In genomic region chr17:61766520-61766919, GRCh38 we compare ENCODE assay signal across 23 cellular contexts.
DNase-seq lines count a peak whose midpoint lies in the region; ATAC-seq, FAIRE-seq and TF ChIP-seq lines count a peak whose summit lies in the region.
"Had no signal": no experiment of that assay in that cellular context is flagged by ENCODE, and none has a peak within 500 bp of the region (broad histone marks: within the 10 kb centered on the region; RNA-seq: fewer than 3 reads in every experiment).

No MANE protein-coding gene starts in this region.

- no peaks in the 10 kb centered on the region for H3K79me2 ChIP-seq in ACC112 (ENCODE audit: control insufficient read depth, insufficient read depth, low read length, unreplicated experiment)

- 0 out of 2 replicates have a peak overlapping the region, but pooled peaks have one; percentile 7 for H3K27ac ChIP-seq in ACC112 (ENCODE audit: low read depth, low read length)
- H3K27ac ChIP-seq: dorsolateral prefrontal cortex, VCaP had no signal

- ATAC-seq in GM21576 (IDR thresholded peaks at IDR 0.05; ENCODE audit: unreplicated experiment), result no peak
- ATAC-seq: stimulated activated naive CD8-positive, alpha-beta T cell treated with anti-CD3 and anti-CD28 coated beads, Interleukin-15, Interleukin-2, amounts not matched to agents 100 U/mL and 50 U/mL, for 24 hours had no signal

- H3K27me3 ChIP-seq in ACC112 (ENCODE audit: insufficient read depth, low read length), result no peaks in the 10 kb centered on the region
- H3K27me3 ChIP-seq in bronchial epithelial cell (ENCODE audit: control insufficient read depth, insufficient read depth, low read length), result no peaks in the 10 kb centered on the region
- H3K27me3 ChIP-seq: BE2C, dorsolateral prefrontal cortex, MG63 had no signal

- DNase-seq in HS-5 (ENCODE audit: low read depth) (peak; percentile 19), bronchial epithelial cell (ENCODE audit: low read depth) (peak; percentile 82), hepatic stellate cell (ENCODE audit: low spot score) (peak; percentile 1), medulla oblongata (ENCODE audit: extremely low spot score) (no peak), NCI-H510A treated with DMSO at 0.1 percent for 48 hours (lab: John Stamatoyannopoulos, UW) (no peak), NCI-H1694 treated with DMSO at 0.1 percent for 48 hours (lab: John Stamatoyannopoulos, UW) (no peak)
- DNase-seq: activated CD4-positive, alpha-beta T cell treated with anti-CD3 and anti-CD28 coated beads for 48 hours; activated gamma-delta T cell; activated naive CD8-positive, alpha-beta T cell treated with anti-CD3 and anti-CD28 coated beads, Interleukin-2, amount 10 ng/mL, durations not matched to agents 7 days and 5 days; activated T-cell treated with anti-CD3 and anti-CD28 coated beads, Interleukin-2, amount 50 U/mL, for 24 hours; BE2C; dorsolateral prefrontal cortex; GDM1; H7; KBM-7; MG63; NCI-H2081; NCI-H82; stimulated activated naive CD8-positive, alpha-beta T cell treated with anti-CD3 and anti-CD28 coated beads, Interleukin-15, Interleukin-2, amounts not matched to agents 100 U/mL and 50 U/mL, for 24 hours had no signal

- no peaks in the 10 kb centered on the region for H3K4me1 ChIP-seq in ACC112 (ENCODE audit: control insufficient read depth, insufficient read depth, low read length, unreplicated experiment)
- H3K4me1 ChIP-seq: BE2C had no signal

- peaks cover 65% of the 10 kb centered on the region for H3K36me3 ChIP-seq in ACC112 (ENCODE audit: insufficient read depth, low read length)
- no peaks in the 10 kb centered on the region for H3K36me3 ChIP-seq in bronchial epithelial cell (ENCODE audit: control insufficient read depth, insufficient read depth, low read length)

- TF ChIP-seq CTCF in bronchial epithelial cell (IDR thresholded peaks at IDR 0.05; ENCODE audit: insufficient read depth, low read length, severe bottlenecking), result no peak

- H3K4me3 ChIP-seq in ACC112 (ENCODE audit: low read depth, low read length), result no peak overlapping the region
- no peak overlapping the region for H3K4me3 ChIP-seq in bronchial epithelial cell (ENCODE audit: low read depth, low read length)
- H3K4me3 ChIP-seq: dorsolateral prefrontal cortex, MG63 had no signal

- no peak overlapping the region for H2AFZ ChIP-seq in ACC112 (ENCODE audit: low read length, unreplicated experiment)

- FAIRE-seq in bronchial epithelial cell (lab: Jason Lieb, UNC), result no peak
- FAIRE-seq: A204.1 had no signal

Comparison
In these comparisons a context has a peak if more than half of its experiments do, and no peak if none do; other contexts are left out.
1. DNase-seq: peak in HS-5 (single experiment), bronchial epithelial cell (single experiment) and hepatic stellate cell (single experiment); none in medulla oblongata (single experiment), NCI-H510A treated with DMSO at 0.1 percent for 48 hours (single experiment) and NCI-H1694 treated with DMSO at 0.1 percent for 48 hours (single experiment).